ENCODE assay signal across 12 cellular contexts in genomic region chr20:8953300-8953699, GRCh38.
"Had no signal": no experiment of that assay in that cellular context is flagged by ENCODE, and none has a peak within 500 bp of the region (broad histone marks: within the 10 kb centered on the region; RNA-seq: fewer than 3 reads in every experiment).

No MANE protein-coding gene starts in this region.

- H3K4me3 Mint-ChIP-seq: activated CD4-positive, alpha-beta memory T cell treated with anti-CD3 and anti-CD28 coated beads for 36 hours; central memory CD8-positive, alpha-beta T cell had no signal

- H3K27ac Mint-ChIP-seq: activated CD4-positive, alpha-beta memory T cell treated with anti-CD3 and anti-CD28 coated beads for 36 hours had no signal

- ATAC-seq: heart left ventricle, left lung, upper lobe of right lung had no signal

- H3K27ac ChIP-seq: heart left ventricle, left lung, suprapubic skin, upper lobe of right lung had no signal

- H3K9me3 ChIP-seq: left lung, suprapubic skin, upper lobe of right lung had no signal

- H3K4me3 ChIP-seq: heart left ventricle, left lung, suprapubic skin, upper lobe of right lung had no signal

- DNase-seq: activated CD4-positive, alpha-beta memory T cell treated with anti-CD3 and anti-CD28 coated beads for 36 hours; activated CD4-positive, CD25-positive, alpha-beta regulatory T cell treated with anti-CD3 and anti-CD28 coated beads, Interleukin-2, amount 50 U/mL, for 72 hours; activated CD8-positive, alpha-beta memory T cell treated with anti-CD3 and anti-CD28 coated beads, Interleukin-2, amount 50 U/mL, for 4 hours; activated naive CD4-positive, alpha-beta T cell; foreskin melanocyte; heart left ventricle; left lung; stimulated activated CD4-positive, alpha-beta T cell treated with anti-CD3 and anti-CD28 coated beads, Interleukin-2, amount 100 ng/mL, for 48 hours; stimulated activated naive CD4-positive, alpha-beta T cell treated with Interleukin-2 at 50 U/mL for 16 hours; upper lobe of right lung had no signal

- H3K4me1 Mint-ChIP-seq: central memory CD8-positive, alpha-beta T cell had no signal

- H3K27me3 Mint-ChIP-seq: activated CD4-positive, alpha-beta memory T cell treated with anti-CD3 and anti-CD28 coated beads for 36 hours had no signal

- H3K36me3 Mint-ChIP-seq: activated CD4-positive, alpha-beta memory T cell treated with anti-CD3 and anti-CD28 coated beads for 36 hours had no signal

- H3K9me3 Mint-ChIP-seq: activated CD4-positive, alpha-beta memory T cell treated with anti-CD3 and anti-CD28 coated beads for 36 hours; central memory CD8-positive, alpha-beta T cell had no signal

- H3K27me3 ChIP-seq: heart left ventricle, left lung, suprapubic skin, upper lobe of right lung had no signal

- H3K36me3 ChIP-seq: heart left ventricle, left lung, suprapubic skin, upper lobe of right lung had no signal

- H3K4me1 ChIP-seq: left lung, suprapubic skin, upper lobe of right lung had no signal
